Comparison of ENCODE assay signal across 15 cellular contexts in the genomic region with DNA sequence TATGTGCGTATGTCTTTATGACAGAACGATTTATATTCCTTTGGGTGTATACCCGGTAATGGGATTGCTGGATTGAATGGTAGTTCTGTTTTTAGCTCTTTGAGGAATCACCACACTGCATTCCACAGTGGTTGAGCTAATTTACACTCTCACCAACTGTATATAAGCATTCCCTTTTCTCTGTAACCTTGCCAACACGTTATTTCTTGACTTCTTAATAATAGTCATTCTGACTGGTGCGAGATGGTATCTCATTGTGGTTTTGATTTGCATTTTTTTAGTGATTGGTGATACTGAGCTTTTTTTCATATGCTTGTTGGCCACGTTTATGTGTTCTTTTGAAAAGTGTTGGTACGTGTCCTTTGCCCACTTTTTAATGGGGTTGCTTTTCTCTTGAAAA.
"Had no signal": no experiment of that assay in that cellular context is flagged by ENCODE, and none has a peak within 500 bp of the region (broad histone marks: within the 10 kb centered on the region; RNA-seq: fewer than 3 reads in every experiment).

No MANE protein-coding gene starts in this region.

- H3K4me1 ChIP-seq: colonic mucosa, parathyroid adenoma had no signal

- FAIRE-seq: frontal cortex had no signal

- H3K4me3 Mint-ChIP-seq: activated naive CD4-positive, alpha-beta T cell treated with anti-CD3 and anti-CD28 coated beads for 36 hours; activated naive CD8-positive, alpha-beta T cell treated with anti-CD3 and anti-CD28 coated beads, Interleukin-2, amount 50 U/mL, for 24 hours; naive thymus-derived CD4-positive, alpha-beta T cell; stimulated activated memory B cell treated with anti-CD40 and anti-IgM and Interleukin-4, amounts not matched to agents 10 μg/mL and 1 μg/mL and 100 μg/mL, for 72 hours had no signal

- H2AFZ ChIP-seq: parathyroid adenoma had no signal

- H3K36me3 ChIP-seq: ascending aorta, colonic mucosa, heart left ventricle, thyroid gland had no signal

- H3K27ac Mint-ChIP-seq: activated naive CD4-positive, alpha-beta T cell treated with anti-CD3 and anti-CD28 coated beads for 36 hours; activated naive CD8-positive, alpha-beta T cell treated with anti-CD3 and anti-CD28 coated beads, Interleukin-2, amount 50 U/mL, for 24 hours; activated T-helper 2 cell treated with anti-CD3 and anti-CD28 coated beads, Interferon-gamma antibody, Interleukin-2, Interleukin-4, amounts not matched to agents 10 μg/mL and 5 μg/mL and 100 μg/mL, durations not matched to agents 14 hours and 24 hours and 36 hours; naive thymus-derived CD4-positive, alpha-beta T cell; stimulated activated memory B cell treated with anti-CD40 and anti-IgM and Interleukin-4, amounts not matched to agents 10 μg/mL and 1 μg/mL and 100 μg/mL, for 72 hours had no signal

- H3K4me3 ChIP-seq: ascending aorta, colonic mucosa, heart left ventricle, thyroid gland had no signal

- H3K9ac ChIP-seq: parathyroid adenoma had no signal

- DNase-seq: activated CD4-positive, alpha-beta T cell treated with anti-CD3 and anti-CD28 coated beads, Interleukin-2, amount 50 U/mL, for 48 hours; activated naive CD4-positive, alpha-beta T cell treated with anti-CD3 and anti-CD28 coated beads for 36 hours; activated naive CD8-positive, alpha-beta T cell treated with anti-CD3 and anti-CD28 coated beads, Interleukin-2, amount 50 U/mL, for 24 hours; caudate nucleus; colonic mucosa; heart left ventricle; naive thymus-derived CD4-positive, alpha-beta T cell; T-helper 1 cell; thyroid gland had no signal

- H3K27me3 ChIP-seq: ascending aorta, colonic mucosa, heart left ventricle, thyroid gland had no signal

- ATAC-seq: activated naive CD8-positive, alpha-beta T cell treated with anti-CD3 and anti-CD28 coated beads, Interleukin-2, amount 50 U/mL, for 24 hours; heart left ventricle; naive thymus-derived CD4-positive, alpha-beta T cell; stimulated activated memory B cell treated with anti-CD40 and anti-IgM and Interleukin-4, amounts not matched to agents 10 μg/mL and 1 μg/mL and 100 μg/mL, for 72 hours had no signal

- H3K9me3 ChIP-seq: colonic mucosa, thyroid gland had no signal

- H3K27me3 Mint-ChIP-seq: activated naive CD8-positive, alpha-beta T cell treated with anti-CD3 and anti-CD28 coated beads, Interleukin-2, amount 50 U/mL, for 24 hours; naive thymus-derived CD4-positive, alpha-beta T cell; stimulated activated memory B cell treated with anti-CD40 and anti-IgM and Interleukin-4, amounts not matched to agents 10 μg/mL and 1 μg/mL and 100 μg/mL, for 72 hours had no signal

- H3K27ac ChIP-seq: ascending aorta, colonic mucosa, heart left ventricle, parathyroid adenoma, thyroid gland, VCaP had no signal
